In genomic region chr9:35079426-35080341, GRCh38 we compare ENCODE assay signal across 8 cellular contexts. TPM values are rescaled to one million over a fixed set of nuclear protein-coding genes. Genes with fewer than 3 reads are reported as not detected.
DNase-seq lines count a peak whose midpoint lies in the region; ATAC-seq, FAIRE-seq and TF ChIP-seq lines count a peak whose summit lies in the region.

TSS of gene FANCG (minus strand) at chr9:35079942. CDS start at chr9:35079524, 418 bp downstream.

- peak; percentile 88 for ATAC-seq in GM21447 (IDR thresholded peaks at IDR 0.05; ENCODE audit: unreplicated experiment)

- no peak for TF ChIP-seq CTCF in D721Med (IDR thresholded peaks at IDR 0.05; ENCODE audit: insufficient read depth, missing control alignments)
- TF ChIP-seq CTCF in epithelial cell of proximal tubule (conservative IDR thresholded peaks at IDR 0.05; ENCODE audit: low read depth, low read length) = no peak

- FAIRE-seq in D721Med (lab: Jason Lieb, UNC) = no peak

- H3K4me3 ChIP-seq in epithelial cell of proximal tubule (ENCODE audit: low read depth, low read length) = peak within 1 kb of the TSS; percentile 81

- DNase-seq in D721Med (ENCODE audit: insufficient read length, low spot score) (peak; percentile 84), HuH-7 (ENCODE audit: low spot score) (peak; percentile 91), OCI-M1 (lab: John Stamatoyannopoulos, UW) (peak; percentile 94), activated T-cell treated with anti-CD3 and anti-CD28 coated beads for 4 hours (peak; percentile 68), epithelial cell of proximal tubule (ENCODE audit: low read depth) (peak; percentile 44), mucosa of gallbladder (ENCODE audit: low spot score) (peak; percentile 92)
- DNase-seq in stimulated activated CD8-positive, alpha-beta memory T cell treated with anti-CD3 and anti-CD28 coated beads, Interleukin-4, amount 100 ng/mL, for 4 hours (ENCODE audit: low read depth in 2 of 2, low spot score in 1 of 2) = peak; percentile 40 to 61

RNA-seq across cellular contexts. Expression of gene FANCG, which starts in this region (rescaled TPM):
- total RNA-seq in epithelial cell of proximal tubule (47.3 and 60.3 TPM in 2 replicates), mucosa of gallbladder (17.4 TPM)

Comparison
In these comparisons a context has a peak if more than half of its experiments do, and no peak if none do; other contexts are left out.
1. Peak in every context shown above with its lines: DNase-seq, ATAC-seq and H3K4me3 ChIP-seq.
2. DNase-seq: peak in every context shown above with its lines; median percentile 94 in OCI-M1; 92 in mucosa of gallbladder; 91 in HuH-7; 84 in D721Med; 68 in activated T-cell treated with anti-CD3 and anti-CD28 coated beads for 4 hours; 50 in stimulated activated CD8-positive, alpha-beta memory T cell treated with anti-CD3 and anti-CD28 coated beads, Interleukin-4, amount 100 ng/mL, for 4 hours; 44 in epithelial cell of proximal tubule.